ENCODE assay signal across 8 cellular contexts in the genomic region with DNA sequence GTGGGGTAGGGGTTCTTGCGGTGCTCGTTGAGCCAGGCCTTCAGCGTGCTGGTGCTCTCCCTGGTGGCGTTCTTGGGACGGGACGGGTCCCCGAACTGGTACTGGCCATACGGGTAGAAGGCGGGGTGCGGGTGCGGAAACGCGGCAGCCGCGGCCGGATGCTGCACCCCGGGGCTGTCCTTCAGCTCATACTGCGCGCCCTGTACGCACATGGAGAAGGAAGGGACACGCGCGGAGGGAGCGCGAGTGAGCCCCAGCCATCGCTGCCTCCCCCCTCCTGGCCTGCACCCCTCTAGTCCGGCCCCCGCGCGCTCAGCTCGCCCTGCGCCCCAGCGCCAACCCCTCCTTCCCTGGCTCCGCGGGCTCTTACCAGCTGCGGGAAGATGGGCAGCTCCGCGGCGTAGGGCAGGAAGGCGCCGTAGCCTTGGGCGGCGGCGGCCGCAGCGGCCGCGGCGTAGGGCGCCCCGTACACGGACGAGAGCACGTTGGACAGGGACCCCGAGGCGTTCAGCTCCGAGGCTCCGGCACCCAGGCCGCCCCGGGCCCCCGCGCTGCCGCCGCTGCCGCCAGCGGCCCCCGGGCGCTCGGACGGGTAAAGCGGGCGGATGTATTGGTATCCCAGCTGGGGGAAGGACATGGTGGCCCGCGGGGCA. TPM values are rescaled to one million over a fixed set of nuclear protein-coding genes. Genes with fewer than 3 reads are reported as not detected.
DNase-seq lines count a peak whose midpoint lies in the region; ATAC-seq, FAIRE-seq and TF ChIP-seq lines count a peak whose summit lies in the region.

No MANE protein-coding gene starts in this region.

- H4K5ac ChIP-seq in H1 (ENCODE audit: insufficient read length, low read depth, low read length) = no peak overlapping the region

- DNase-seq in GM03348 (ENCODE audit: low spot score) (peak; percentile 81), NCI-H69 (lab: John Stamatoyannopoulos, UW) (peak; percentile 60), H1 (ENCODE audit: low read depth in 1 of 2, low spot score in 2 of 2) (no peak), CD14-positive monocyte (ENCODE audit: low spot score) (no peak), NCI-H2196 treated with DMSO at 0.1 percent for 48 hours (lab: John Stamatoyannopoulos, UW; ENCODE audit: unreplicated experiment) (no peak)
- DNase-seq in stimulated activated CD4-positive, alpha-beta T cell treated with anti-CD3 and anti-CD28 coated beads, Interleukin-1b, Interleukin-23, amount 100 ng/mL, for 48 hours = no peak

- H3F3A ChIP-seq in neural cell (ENCODE audit: insufficient read depth, low read length, poor library complexity, severe bottlenecking) = no peaks in the 10 kb centered on the region

- TF ChIP-seq RAD21 in H1 (IDR thresholded peaks at IDR 0.05 in 1 of 2, conservative IDR thresholded peaks at IDR 0.05 in 1 of 2; ENCODE audit: low read depth in 2 of 2, low read length in 2 of 2) = peak; percentile 20; a peak in 2 of 4 replicates
- no peak for TF ChIP-seq RAD21 in neural cell (conservative IDR thresholded peaks at IDR 0.05)

- H2AK5ac ChIP-seq in H1 (ENCODE audit: low read depth, low read length) = no peak overlapping the region

- H3K9me3 Mint-ChIP-seq in CD14-positive monocyte = peaks cover 0 to 36% (median 10%) of the 10 kb centered on the region in 7 donors

- no peak overlapping the region for H4K91ac ChIP-seq in H1 (replicated peaks; ENCODE audit: insufficient read length, low read length)

- 0 out of 2 replicates have a peak overlapping the region, but pooled peaks have one; percentile 5 for H2AFZ ChIP-seq in H1 (ENCODE audit: low read length)
- H2AFZ ChIP-seq in neural cell (ENCODE audit: low read depth, low read length) = no peak overlapping the region

- H3K36me3 ChIP-seq in H1 (ENCODE audit: control insufficient read depth in 2 of 4, insufficient read depth in 4 of 4, low read length in 3 of 4) = peaks cover 0 to 2% (median 0%) of the 10 kb centered on the region in 4 experiments; a peak in 1 of 8 replicates
- H3K36me3 ChIP-seq in neural cell (ENCODE audit: insufficient read depth, low read length) = no peaks in the 10 kb centered on the region

- H2BK12ac ChIP-seq in H1 (ENCODE audit: low read depth, low read length) = peak overlapping the region; percentile 50; the same call in 1 of the 2 replicates

- no peak overlapping the region for H3K4ac ChIP-seq in H1 (replicated peaks; ENCODE audit: insufficient read length, low read depth, low read length)

- H3K27me3 ChIP-seq in H1 (replicated peaks in 1 of 4; ENCODE audit: control insufficient read depth in 3 of 4, extremely low read depth in 1 of 4, insufficient read depth in 3 of 4, low read length in 3 of 4) (peaks cover 72 to 87% (median 79%) of the 10 kb centered on the region in 4 experiments), neural cell (ENCODE audit: insufficient read depth, low read depth, low read length) (peaks cover 99% of the 10 kb centered on the region)

- peaks cover 38% of the 10 kb centered on the region for H3K23me2 ChIP-seq in H1 (ENCODE audit: low read depth, low read length)

- H4K8ac ChIP-seq in H1 (ENCODE audit: extremely low read depth, insufficient read depth, low read length) = peak overlapping the region; percentile 10; the same call in 1 of the 2 replicates

- POLR2A ChIA-PET in H1 (lab: Charles Lee; ENCODE audit: partially characterized antibody) = interaction anchor here (0.8 to 2.4 kb wide), 4 partner anchors 13 to 646 kb away, joined by 3 to 6 read pairs (median 4); a partner anchor contains a TSS

- H3K4me1 ChIP-seq in H1 (replicated peaks in 1 of 4; ENCODE audit: control insufficient read depth in 3 of 4, insufficient read depth in 4 of 4, low read length in 3 of 4) = peaks cover 0 to 29% (median 17%) of the 10 kb centered on the region in 4 experiments; a peak in 6 of 7 replicates

- TF ChIP-seq POLR2A in H1 (IDR thresholded peaks at IDR 0.05; ENCODE audit: control extremely low read depth in 1 of 2, low read depth in 2 of 2, low read length in 2 of 2) = no peak

- ATAC-seq in GM19397 (IDR thresholded peaks at IDR 0.05; ENCODE audit: unreplicated experiment) = no peak

- no peaks in the 10 kb centered on the region for H3K9me3 ChIP-seq in H1 (ENCODE audit: insufficient read depth in 2 of 2, low read depth in 1 of 2, low read length in 1 of 2)
- no peaks in the 10 kb centered on the region for H3K9me3 ChIP-seq in neural cell (ENCODE audit: low read length)

- no peak overlapping the region for H3K27ac Mint-ChIP-seq in CD14-positive monocyte

- H2BK15ac ChIP-seq in H1 (ENCODE audit: low read length) = no peak overlapping the region

- no peak overlapping the region for H3K27ac ChIP-seq in H1 (ENCODE audit: low read depth, low read length)
- H3K27ac ChIP-seq in neural cell (ENCODE audit: low read length) = no peak overlapping the region

- H4K20me1 ChIP-seq in H1 (replicated peaks in 1 of 2; ENCODE audit: control insufficient read depth in 1 of 2, insufficient read depth in 2 of 2, low read length in 2 of 2) = peaks cover 9 to 12% of the 10 kb centered on the region in 2 experiments
- no peaks in the 10 kb centered on the region for H4K20me1 ChIP-seq in neural cell (ENCODE audit: insufficient read depth)

- CTCF ChIA-PET in H1 (lab: Charles Lee; ENCODE audit: partially characterized antibody) = interaction anchor here (0.6 to 2.3 kb wide), 10 partner anchors 91 to 972 kb away, joined by 3 to 8 read pairs (median 4); no protein-coding TSS in a partner anchor

- peak overlapping the region in 1 of 2 donors; percentile 90 for H3K4me3 Mint-ChIP-seq in CD14-positive monocyte

- H3K79me2 ChIP-seq in H1 (ENCODE audit: control insufficient read depth in 1 of 2, insufficient read depth in 2 of 2, low read length in 2 of 2) (no peaks in the 10 kb centered on the region), neural cell (replicated peaks; ENCODE audit: insufficient read depth, low read length) (no peaks in the 10 kb centered on the region)

- H3K18ac ChIP-seq in H1 (ENCODE audit: extremely low read depth, low read length) = no peak overlapping the region; the same call in 1 of the 2 replicates

- H3K79me1 ChIP-seq in H1 (ENCODE audit: low read depth, low read length) = no peaks in the 10 kb centered on the region

- TF ChIP-seq CTCF in H1 (IDR thresholded peaks at IDR 0.05; ENCODE audit: control extremely low read depth in 1 of 3, insufficient read depth in 1 of 3, low read depth in 1 of 3, low read length in 3 of 3) = peak in 1 of 3 experiments; percentile 15; a peak in 1 of 4 replicates
- no peak for TF ChIP-seq CTCF in neural cell (IDR thresholded peaks at IDR 0.05; ENCODE audit: poor library complexity, severe bottlenecking)
- no peak for TF ChIP-seq CTCF in CD14-positive monocyte (IDR thresholded peaks at IDR 0.05)

- H2BK120ac ChIP-seq in H1 (replicated peaks; ENCODE audit: low read depth, low read length) = no peak overlapping the region

- H3K14ac ChIP-seq in H1 (ENCODE audit: insufficient read length) = no peak overlapping the region

- peaks cover 84 to 96% (median 90%) of the 10 kb centered on the region in 3 donors for H3K27me3 Mint-ChIP-seq in CD14-positive monocyte (ENCODE audit: low read depth in 3 of 3)

- no peak overlapping the region for H2BK5ac ChIP-seq in H1 (ENCODE audit: low read depth, low read length)

- no peak overlapping the region for H3K23ac ChIP-seq in H1 (ENCODE audit: insufficient read length)

- peak overlapping the region in 1 of 4 experiments; percentile 38; a peak in 1 of 7 replicates for H3K9ac ChIP-seq in H1 (replicated peaks in 1 of 4; ENCODE audit: extremely low read depth in 1 of 4, low read depth in 3 of 4, low read length in 3 of 4)
- no peak overlapping the region for H3K9ac ChIP-seq in neural cell (ENCODE audit: low read length)

- H3K4me2 ChIP-seq in H1 (ENCODE audit: insufficient read depth in 1 of 2, low read depth in 2 of 2, low read length in 2 of 2) = peak overlapping the region; percentile 77 to 95
- H3K4me2 ChIP-seq in neural cell (ENCODE audit: low read length) = no peak overlapping the region

- H3K9me2 ChIP-seq in neural cell (ENCODE audit: insufficient read depth, low read length) = no peaks in the 10 kb centered on the region

- H3K36me3 Mint-ChIP-seq in CD14-positive monocyte = peaks cover 0 to 9% of the 10 kb centered on the region in 2 donors

- peaks cover 33% of the 10 kb centered on the region for H3K4me1 Mint-ChIP-seq in CD14-positive monocyte

- FAIRE-seq in H1 (lab: Jason Lieb, UNC) = no peak

- no peak overlapping the region for H3K56ac ChIP-seq in H1 (replicated peaks; ENCODE audit: insufficient read length, low read depth, low read length)

- H2BK20ac ChIP-seq in H1 (ENCODE audit: low read length) = no peak overlapping the region

- TF ChIP-seq EP300 in H1 (IDR thresholded peaks at IDR 0.05; ENCODE audit: borderline replicate concordance in 1 of 2, low read depth in 2 of 2, low read length in 2 of 2) (no peak), neural cell (conservative IDR thresholded peaks at IDR 0.05; ENCODE audit: poor library complexity, severe bottlenecking) (no peak)

- WGBS in H1 (ENCODE audit: extremely low coverage in 1 of 2, insufficient coverage in 1 of 2, insufficient read length in 1 of 2, insufficient replicate concordance in 2 of 2, low coverage in 1 of 2, low lambda C conversion rate in 2 of 2, missing lambda C conversion rate in 1 of 2), 2 experiments = 1% methylated on average over 53 of the region's 74 CpGs; no CpG with 5 or more reads in 1 of the 2 experiments

- peak overlapping the region; percentile 60 to 93 (median 68) for H3K4me3 ChIP-seq in H1 (ENCODE audit: extremely low read depth in 1 of 4, insufficient read depth in 2 of 4, low read depth in 3 of 4, low read length in 4 of 4)
- H3K4me3 ChIP-seq in neural cell (ENCODE audit: low read length) = peak overlapping the region; percentile 53

- intact Hi-C loops in CD14-positive monocyte (cut with micrococcal nuclease) = no loop called here

TF ChIP-seq in H1, 55 proteins besides CTCF, POLR2A, EP300 and RAD21 (continues in another document):
- peak; percentile 93 for TF ChIP-seq KDM4A (IDR thresholded peaks at IDR 0.05; ENCODE audit: low read depth, low read length, severe bottlenecking)
- peak; percentile 78 for TF ChIP-seq EZH2 (IDR thresholded peaks at IDR 0.05; ENCODE audit: low read depth, low read length, severe bottlenecking)

TF ChIP-seq in neural cell, 6 proteins besides CTCF, POLR2A, EP300 and RAD21 (continues in another document):
- TF ChIP-seq MXI1 (conservative IDR thresholded peaks at IDR 0.05; ENCODE audit: poor library complexity, severe bottlenecking) = no peak

RNA-seq across cellular contexts. Expression of a gene that starts 1.0 kb away (rescaled TPM):
- total RNA-seq in H1 (2021; fragmentation: NEBNext Ultra II Directional; extraction: Animal tissue kit (Norgen Biotek cat#: 25700)) = 1.6 and 2.9 TPM in 2 replicates
- polyA plus RNA-seq in H1 (2011; rRNA removed) (0.50 and 1.7 TPM in 2 replicates), neural cell (not detected in 2 replicates), CD14-positive monocyte (not detected)
- 1.6 TPM for polyA plus RNA-seq in H1 (2011; cell fraction: cytosol; rRNA removed)
- 1.5 TPM for polyA plus RNA-seq in H1 (2011; cell fraction: nucleus; rRNA removed)
- 1.2 to 1.8 TPM (median 1.5 TPM) in 4 replicates for polyA plus RNA-seq in H1 (2012, experiment 1 of 2)
- polyA plus RNA-seq in H1 (2012, experiment 2 of 2) = 1.2 TPM
- polyA plus RNA-seq in H1 (2013, experiment 1 of 2) = 1.6 TPM
- polyA plus RNA-seq in H1 (2013, experiment 2 of 2) = 2.4 TPM
- 0.13 TPM in 1 of 2 replicates, not detected in the other for polyA minus RNA-seq in H1 (2011; rRNA and poly(A)+ RNA removed)
- 2.6 TPM for polyA minus RNA-seq in H1 (2011; cell fraction: cytosol; rRNA and poly(A)+ RNA removed)
- polyA minus RNA-seq in H1 (2011; cell fraction: nucleus; rRNA and poly(A)+ RNA removed) = 1.8 TPM
- 0.49 TPM in 1 of 2 replicates, not detected in the other for polyA minus RNA-seq in neural cell

Comparison
In these comparisons a context has a peak if more than half of its experiments do, and no peak if none do; other contexts are left out.
1. DNase-seq: peak in GM03348 (single experiment) and NCI-H69 (single experiment); none in H1 (0 of 2), stimulated activated CD4-positive, alpha-beta T cell treated with anti-CD3 and anti-CD28 coated beads, Interleukin-1b, Interleukin-23, amount 100 ng/mL, for 48 hours (single experiment), CD14-positive monocyte (single experiment) and NCI-H2196 treated with DMSO at 0.1 percent for 48 hours (single experiment).